ENCODE assay signal across 1 cellular context in the genomic region with DNA sequence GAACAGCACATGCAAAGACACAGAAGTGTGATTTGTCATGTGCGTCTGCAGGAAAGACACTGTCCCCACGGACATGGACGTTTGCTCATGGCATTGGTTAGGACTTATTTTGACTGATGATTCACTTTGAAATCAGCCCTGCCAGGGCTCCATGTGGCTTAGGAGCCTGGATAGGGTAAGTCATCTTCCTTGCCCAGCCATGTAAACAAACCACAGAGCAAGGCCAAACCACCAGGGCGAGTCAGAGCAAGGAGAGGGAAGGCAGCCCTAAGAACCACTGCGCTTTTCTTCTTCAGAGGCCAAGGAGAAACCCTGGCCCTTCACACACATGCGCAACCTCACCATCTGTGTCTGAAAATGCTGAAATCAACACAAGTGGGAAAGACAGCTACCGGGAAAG.
TF ChIP-seq lines count a peak whose summit lies in the region.

No MANE protein-coding gene starts in this region.

TF ChIP-seq in HepG2, 621 proteins besides CTCF, POLR2A, EP300 and RAD21 (continued from another document):
- TF ChIP-seq, protein P1, sequence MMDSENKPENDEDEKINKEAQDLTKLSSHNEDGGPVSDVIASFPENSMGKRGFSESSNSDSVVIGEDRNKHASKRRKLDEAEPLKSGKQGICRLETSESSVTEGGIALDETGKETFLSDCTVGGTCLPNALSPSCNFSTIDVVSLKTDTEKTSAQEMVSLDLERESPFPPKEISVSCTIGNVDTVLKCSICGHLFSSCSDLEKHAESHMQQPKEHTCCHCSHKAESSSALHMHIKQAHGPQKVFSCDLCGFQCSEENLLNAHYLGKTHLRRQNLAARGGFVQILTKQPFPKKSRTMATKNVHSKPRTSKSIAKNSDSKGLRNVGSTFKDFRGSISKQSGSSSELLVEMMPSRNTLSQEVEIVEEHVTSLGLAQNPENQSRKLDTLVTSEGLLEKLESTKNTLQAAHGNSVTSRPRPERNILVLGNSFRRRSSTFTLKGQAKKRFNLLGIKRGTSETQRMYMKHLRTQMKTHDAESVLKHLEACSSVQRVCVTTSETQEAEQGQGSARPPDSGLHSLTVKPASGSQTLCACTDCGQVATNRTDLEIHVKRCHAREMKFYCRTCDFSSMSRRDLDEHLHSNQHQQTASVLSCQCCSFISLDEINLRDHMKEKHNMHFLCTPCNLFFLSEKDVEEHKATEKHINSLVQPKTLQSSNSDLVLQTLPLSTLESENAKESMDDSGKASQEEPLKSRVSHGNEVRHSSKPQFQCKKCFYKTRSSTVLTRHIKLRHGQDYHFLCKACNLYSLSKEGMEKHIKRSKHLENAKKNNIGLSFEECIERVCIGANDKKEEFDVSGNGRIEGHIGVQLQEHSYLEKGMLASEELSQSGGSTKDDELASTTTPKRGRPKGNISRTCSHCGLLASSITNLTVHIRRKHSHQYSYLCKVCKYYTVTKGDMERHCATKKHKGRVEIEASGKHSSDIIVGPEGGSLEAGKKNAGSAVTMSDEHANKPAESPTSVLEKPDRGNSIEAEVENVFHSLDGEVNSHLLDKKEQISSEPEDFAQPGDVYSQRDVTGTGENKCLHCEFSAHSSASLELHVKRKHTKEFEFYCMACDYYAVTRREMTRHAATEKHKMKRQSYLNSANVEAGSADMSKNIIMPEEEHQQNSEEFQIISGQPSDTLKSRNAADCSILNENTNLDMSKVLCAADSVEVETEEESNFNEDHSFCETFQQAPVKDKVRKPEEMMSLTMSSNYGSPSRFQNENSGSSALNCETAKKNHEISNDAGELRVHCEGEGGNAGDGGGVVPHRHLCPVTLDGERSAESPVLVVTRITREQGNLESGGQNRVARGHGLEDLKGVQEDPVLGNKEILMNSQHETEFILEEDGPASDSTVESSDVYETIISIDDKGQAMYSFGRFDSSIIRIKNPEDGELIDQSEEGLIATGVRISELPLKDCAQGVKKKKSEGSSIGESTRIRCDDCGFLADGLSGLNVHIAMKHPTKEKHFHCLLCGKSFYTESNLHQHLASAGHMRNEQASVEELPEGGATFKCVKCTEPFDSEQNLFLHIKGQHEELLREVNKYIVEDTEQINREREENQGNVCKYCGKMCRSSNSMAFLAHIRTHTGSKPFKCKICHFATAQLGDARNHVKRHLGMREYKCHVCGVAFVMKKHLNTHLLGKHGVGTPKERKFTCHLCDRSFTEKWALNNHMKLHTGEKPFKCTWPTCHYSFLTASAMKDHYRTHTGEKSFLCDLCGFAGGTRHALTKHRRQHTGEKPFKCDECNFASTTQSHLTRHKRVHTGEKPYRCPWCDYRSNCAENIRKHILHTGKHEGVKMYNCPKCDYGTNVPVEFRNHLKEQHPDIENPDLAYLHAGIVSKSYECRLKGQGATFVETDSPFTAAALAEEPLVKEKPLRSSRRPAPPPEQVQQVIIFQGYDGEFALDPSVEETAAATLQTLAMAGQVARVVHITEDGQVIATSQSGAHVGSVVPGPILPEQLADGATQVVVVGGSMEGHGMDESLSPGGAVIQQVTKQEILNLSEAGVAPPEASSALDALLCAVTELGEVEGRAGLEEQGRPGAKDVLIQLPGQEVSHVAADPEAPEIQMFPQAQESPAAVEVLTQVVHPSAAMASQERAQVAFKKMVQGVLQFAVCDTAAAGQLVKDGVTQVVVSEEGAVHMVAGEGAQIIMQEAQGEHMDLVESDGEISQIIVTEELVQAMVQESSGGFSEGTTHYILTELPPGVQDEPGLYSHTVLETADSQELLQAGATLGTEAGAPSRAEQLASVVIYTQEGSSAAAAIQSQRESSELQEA (CRISPR knock-in tag; IDR thresholded peaks at IDR 0.05; ENCODE audit: not compliant biosample characterization), result no peak
